In genomic region chr12:79566452-79566851, GRCh38 we compare ENCODE assay signal across 1 cellular context.
TF ChIP-seq lines count a peak whose summit lies in the region.

No MANE protein-coding gene starts in this region.

TF ChIP-seq in WTC11, 78 proteins besides CTCF, POLR2A, EP300 and RAD21 (continued from another document):
- TF ChIP-seq USF1 (CRISPR knock-in tag; IDR thresholded peaks at IDR 0.05) (no peak), NFYB (CRISPR knock-in tag; conservative IDR thresholded peaks at IDR 0.05; ENCODE audit: low read depth) (no peak)
